17 cellular contexts compared by ENCODE assay signal in the genomic region with DNA sequence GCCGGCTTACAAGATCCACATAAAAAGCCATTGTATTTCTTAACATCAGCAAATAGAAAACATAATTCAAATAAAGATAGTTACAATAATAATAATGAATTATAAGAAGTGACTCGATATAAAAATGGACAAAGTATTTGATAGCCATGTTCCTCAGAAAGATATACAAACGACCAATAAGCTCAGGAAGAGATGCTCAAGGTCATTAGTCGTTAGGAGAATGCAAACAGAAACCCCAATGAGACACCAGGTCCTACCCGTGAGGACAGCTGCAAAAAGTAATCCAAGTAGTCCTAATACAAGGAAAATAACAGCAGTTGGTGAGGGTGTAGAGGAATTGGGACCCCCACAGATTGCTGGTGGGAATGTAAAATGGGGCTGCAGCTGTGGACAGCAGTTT.
"Had no signal": no experiment of that assay in that cellular context is flagged by ENCODE, and none has a peak within 500 bp of the region (broad histone marks: within the 10 kb centered on the region; RNA-seq: fewer than 3 reads in every experiment).

No MANE protein-coding gene starts in this region.

- H3K9me3 ChIP-seq: gastrocnemius medialis, mucosa of descending colon, ovary, right atrium auricular region, tibial artery, upper lobe of right lung had no signal

- H3K27ac Mint-ChIP-seq: naive thymus-derived CD8-positive, alpha-beta T cell had no signal

- H3K4me3 ChIP-seq: gastrocnemius medialis, mucosa of descending colon, ovary, right atrium auricular region, tibial artery, upper lobe of right lung had no signal

- DNase-seq: effector memory CD4-positive, alpha-beta T cell; glutamatergic neuron; islet precursor cell; mammary epithelial cell; mucosa of descending colon; small intestine; stimulated activated CD4-positive, alpha-beta T cell treated with anti-CD3 and anti-CD28 coated beads, Interleukin-12 subunit alpha, Interleukin-12 subunit beta, amount 100 ng/mL, for 4 hours; stimulated activated CD4-positive, alpha-beta T cell treated with anti-CD3 and anti-CD28 coated beads, Interleukin-2, amount 100 ng/mL, for 48 hours; stimulated activated naive CD4-positive, alpha-beta T cell treated with Interleukin-2 at 50 U/mL for 16 hours had no signal

- H3K36me3 Mint-ChIP-seq: naive thymus-derived CD8-positive, alpha-beta T cell had no signal

- ATAC-seq: esophagus mucosa; gastrocnemius medialis; left lobe of liver; mucosa of descending colon; naive thymus-derived CD8-positive, alpha-beta T cell; upper lobe of right lung had no signal

- H3K27me3 ChIP-seq: gastrocnemius medialis, ovary, right atrium auricular region, upper lobe of right lung had no signal

- H3K9me3 Mint-ChIP-seq: naive thymus-derived CD8-positive, alpha-beta T cell had no signal

- H3K4me3 Mint-ChIP-seq: naive thymus-derived CD8-positive, alpha-beta T cell had no signal

- H3K36me3 ChIP-seq: gastrocnemius medialis, ovary, right atrium auricular region, tibial artery, upper lobe of right lung had no signal
